Comparison of ENCODE assay signal across 13 cellular contexts in genomic region chr9:107975426-107976010, GRCh38.
"Had no signal": no experiment of that assay in that cellular context is flagged by ENCODE, and none has a peak within 500 bp of the region (broad histone marks: within the 10 kb centered on the region; RNA-seq: fewer than 3 reads in every experiment).

No MANE protein-coding gene starts in this region.

- H3K4me3 ChIP-seq: cardiac muscle cell, skin epidermis, upper lobe of right lung had no signal

- ATAC-seq: upper lobe of right lung had no signal

- H3K27me3 ChIP-seq: cardiac muscle cell, upper lobe of right lung had no signal

- H3K36me3 ChIP-seq: cardiac muscle cell, upper lobe of right lung had no signal

- DNase-seq: activated CD4-positive, alpha-beta memory T cell treated with anti-CD3 and anti-CD28 coated beads for 36 hours; activated T-cell treated with anti-CD3 and anti-CD28 coated beads for 4 hours; amniotic stem cell; endodermal cell; nephron progenitor cell; nucleus accumbens; posterior cingulate gyrus; stimulated activated CD4-positive, alpha-beta T cell treated with anti-CD3 and anti-CD28 coated beads, Interleukin-15, amount 100 ng/mL, for 24 hours; stimulated activated CD4-positive, alpha-beta T cell treated with anti-CD3 and anti-CD28 coated beads, Interleukin-2, amount 100 ng/mL, for 48 hours; upper lobe of right lung had no signal

- H3K27ac ChIP-seq: cardiac muscle cell, epithelial cell of prostate had no signal

- H3K9me3 ChIP-seq: upper lobe of right lung had no signal
